Comparison of ENCODE assay signal across 15 cellular contexts in the genomic region with DNA sequence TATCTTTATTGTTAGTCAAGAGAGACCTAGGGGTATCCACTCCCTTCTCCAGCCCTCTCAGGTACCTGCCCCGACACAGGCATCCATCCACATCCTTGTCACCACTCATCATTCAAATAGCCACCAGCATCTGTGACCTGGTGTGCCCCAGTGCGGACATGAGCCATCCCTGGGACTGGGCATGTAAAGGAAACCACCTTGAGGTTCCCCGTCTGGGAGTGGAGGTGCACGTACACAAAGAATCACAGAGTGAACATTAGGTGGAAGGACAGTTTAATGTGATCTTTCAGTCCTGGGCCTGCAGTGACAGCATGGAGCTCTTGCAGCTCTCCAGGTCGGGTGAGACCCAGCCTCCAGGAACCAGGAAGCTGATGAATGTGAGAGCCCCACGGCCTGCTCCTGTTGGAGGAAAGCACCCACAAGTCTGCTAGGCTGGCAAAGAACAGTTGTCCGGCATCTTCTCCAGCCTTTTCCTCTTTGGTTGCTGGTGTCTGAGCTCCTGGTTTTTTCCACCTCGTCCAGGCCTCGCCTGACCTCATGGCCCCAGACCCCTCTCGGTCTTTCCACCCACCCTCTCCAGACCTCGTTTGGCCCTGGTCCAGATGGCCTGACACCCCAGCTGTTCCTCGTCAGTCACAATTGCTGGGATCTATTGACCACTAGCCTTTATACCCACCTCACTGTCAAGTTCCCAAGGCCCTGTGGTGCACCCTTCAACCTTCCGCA. TPM values are rescaled to one million over a fixed set of nuclear protein-coding genes. Genes with fewer than 3 reads are reported as not detected.
"Had no signal": no experiment of that assay in that cellular context is flagged by ENCODE, and none has a peak within 500 bp of the region (broad histone marks: within the 10 kb centered on the region; RNA-seq: fewer than 3 reads in every experiment).

No MANE protein-coding gene starts in this region.

- H2AFZ ChIP-seq: neural progenitor cell had no signal

- H3K27me3 Mint-ChIP-seq: activated naive CD4-positive, alpha-beta T cell treated with anti-CD3 and anti-CD28 coated beads, Interleukin-2, amount 50 U/mL, for 24 hours had no signal

- H3K27me3 ChIP-seq: neural progenitor cell, vagina had no signal

- H3K4me3 ChIP-seq: coronary artery, neural progenitor cell, skin epidermis, tibial artery, vagina had no signal

- H3K4me1 Mint-ChIP-seq: neural progenitor cell had no signal

- H3K36me3 ChIP-seq: neural progenitor cell had no signal

- H3K27ac ChIP-seq: coronary artery, neural progenitor cell, skin epidermis, tibial artery, vagina had no signal

- DNase-seq: activated CD4-positive, CD25-positive, alpha-beta regulatory T cell; central memory CD4-positive, alpha-beta T cell; effector CD4-positive, alpha-beta T cell; left ventricle myocardium superior; mesendoderm; stimulated activated CD4-positive, alpha-beta T cell treated with anti-CD3 and anti-CD28 coated beads, Interleukin-4, amount 100 ng/mL, for 4 hours had no signal

- H3K9me3 Mint-ChIP-seq: activated naive CD4-positive, alpha-beta T cell treated with anti-CD3 and anti-CD28 coated beads, Interleukin-2, amount 50 U/mL, for 24 hours; activated T-helper 2 cell treated with anti-CD3 and anti-CD28 coated beads, Interferon-gamma antibody, Interleukin-2, Interleukin-4, amounts not matched to agents 10 μg/mL and 5 μg/mL and 100 μg/mL, durations not matched to agents 14 hours and 24 hours and 36 hours had no signal

- H3K4me1 ChIP-seq: neural progenitor cell, tibial artery, vagina had no signal

- H3K4me2 ChIP-seq: neural progenitor cell had no signal

- H3K9me3 ChIP-seq: tibial artery, vagina had no signal

- H3K4me3 Mint-ChIP-seq: activated naive CD4-positive, alpha-beta T cell treated with anti-CD3 and anti-CD28 coated beads, Interleukin-2, amount 50 U/mL, for 24 hours; neural progenitor cell had no signal

- ATAC-seq: left ventricle myocardium superior had no signal

RNA-seq across cellular contexts. Expression of gene NLRP6, which starts 24.9 kb away (rescaled TPM):
- total RNA-seq: fibroblast of lung, frontal cortex had no signal
